Comparison of ENCODE assay signal across 19 cellular contexts in genomic region chr12:107241421-107241820, GRCh38.
DNase-seq lines count a peak whose midpoint lies in the region; ATAC-seq and TF ChIP-seq lines count a peak whose summit lies in the region.
"Had no signal": no experiment of that assay in that cellular context is flagged by ENCODE, and none has a peak within 500 bp of the region (broad histone marks: within the 10 kb centered on the region; RNA-seq: fewer than 3 reads in every experiment).

No MANE protein-coding gene starts in this region.

- H3K27ac ChIP-seq in thyroid gland, result no peak overlapping the region

- no peak for ATAC-seq in GM19351 (IDR thresholded peaks at IDR 0.05; ENCODE audit: unreplicated experiment)
- ATAC-seq: PC-3, SK-N-SH treated with all-trans-retinoic acid at 6 μM for 48 hours, T-helper 17 cell had no signal

- no peak overlapping the region for H3K4me3 ChIP-seq in thyroid gland (replicated peaks in 1 of 3)
- H3K4me3 ChIP-seq in BE2C (ENCODE audit: low read depth, low read length), result no peak overlapping the region

- TF ChIP-seq POLR2A in thyroid gland (IDR thresholded peaks at IDR 0.05), result no peak

- intact Hi-C loops in thyroid gland (cut with DNase I), result no loop called here

- H3K36me3 ChIP-seq in thyroid gland (no peaks in the 10 kb centered on the region), BE2C (no peaks in the 10 kb centered on the region)

- H3K27me3 ChIP-seq in thyroid gland (no peaks in the 10 kb centered on the region), BE2C (peaks cover 5% of the 10 kb centered on the region; the same call in 1 of the 2 replicates)

- H3K9me3 ChIP-seq in thyroid gland (no peaks in the 10 kb centered on the region), BE2C (no peaks in the 10 kb centered on the region)

- TF ChIP-seq CTCF in thyroid gland (IDR thresholded peaks at IDR 0.05) (no peak), BE2C (IDR thresholded peaks at IDR 0.05; ENCODE audit: low read depth, low read length) (no peak)

- 17 to 21% methylated on average over 1 of the region's 1 CpG for WGBS in thyroid gland, 2 donors

- H3K4me1 ChIP-seq in thyroid gland, result no peaks in the 10 kb centered on the region
- H3K4me1 ChIP-seq in BE2C, result no peaks in the 10 kb centered on the region

- DNase-seq in NCI-H2171 treated with DMSO at 0.1 percent for 48 hours (lab: John Stamatoyannopoulos, UW) (peak; percentile 46), NCI-H2171 (lab: John Stamatoyannopoulos, UW) (no peak), M059J (ENCODE audit: low read depth) (peak; percentile 15), cerebellar cortex (ENCODE audit: low spot score) (peak; percentile 1), thyroid gland (peak; percentile 67 to 68), NCI-H146 (lab: John Stamatoyannopoulos, UW) (no peak), BE2C (no peak)
- DNase-seq: CD4-positive, alpha-beta memory T cell; COR-L47; DND-41; HCEC 1CT; KG1; NCI-H1048; NCI-H2029; NK-92 treated with Interleukin-12 subunit alpha and Interleukin-12 subunit beta, amount 100 ng/mL, for 24 hours; T-helper 17 cell had no signal

Comparison
In these comparisons a context has a peak if more than half of its experiments do, and no peak if none do; other contexts are left out.
1. DNase-seq: peak in NCI-H2171 treated with DMSO at 0.1 percent for 48 hours (single experiment), M059J (single experiment), cerebellar cortex (single experiment) and thyroid gland (2 of 2); none in NCI-H2171 (single experiment), NCI-H146 (single experiment) and BE2C (single experiment).